In genomic region chr7:2090526-2091520, GRCh38 we compare ENCODE assay signal across 21 cellular contexts.
"Had no signal": no experiment of that assay in that cellular context is flagged by ENCODE, and none has a peak within 500 bp of the region (broad histone marks: within the 10 kb centered on the region; RNA-seq: fewer than 3 reads in every experiment).

No MANE protein-coding gene starts in this region.

- H3K9me3 Mint-ChIP-seq: activated B cell treated with CpG ODN at 0.5 μM for 24 hours; activated CD4-positive, alpha-beta T cell treated with anti-CD3 and anti-CD28 coated beads, Interleukin-2, amount 10 ng/mL, durations not matched to agents 24 days and 14 days; activated T-cell treated with anti-CD3 and anti-CD28 coated beads, Interleukin-2, amount 50 U/mL, for 24 hours; activated T-helper 1 cell treated with anti-CD3 and anti-CD28 coated beads, Interleukin-12 subunit alpha, Interleukin-12 subunit beta, Interleukin-2, Interleukin-4 antibody, amounts not matched to agents 30 ng/mL and 10 ng/mL and 1 ng/mL, durations not matched to agents 14 hours and 24 hours and 36 hours had no signal

- FAIRE-seq: K562 had no signal

- ATAC-seq: activated CD8-positive, alpha-beta memory T cell treated with anti-CD3 and anti-CD28 coated beads, Interleukin-2, amount 10 ng/mL, durations not matched to agents 7 days and 5 days; K562; PC-3 had no signal

- H3K27ac ChIP-seq: SK-N-MC had no signal

- H3K4me3 Mint-ChIP-seq: activated B cell treated with CpG ODN at 0.5 μM for 24 hours; activated CD4-positive, alpha-beta T cell treated with anti-CD3 and anti-CD28 coated beads, Interleukin-2, amount 10 ng/mL, durations not matched to agents 24 days and 14 days; activated CD8-positive, alpha-beta memory T cell treated with anti-CD3 and anti-CD28 coated beads, Interleukin-2, amount 10 ng/mL, durations not matched to agents 7 days and 5 days; activated naive CD8-positive, alpha-beta T cell; activated T-cell treated with anti-CD3 and anti-CD28 coated beads, Interleukin-2, amount 50 U/mL, for 24 hours; activated T-helper 1 cell treated with anti-CD3 and anti-CD28 coated beads, Interleukin-12 subunit alpha, Interleukin-12 subunit beta, Interleukin-2, Interleukin-4 antibody, amounts not matched to agents 30 ng/mL and 10 ng/mL and 1 ng/mL, durations not matched to agents 14 hours and 24 hours and 36 hours had no signal

- DNase-seq: activated B cell treated with CpG ODN at 0.5 μM for 24 hours; activated CD4-positive, alpha-beta T cell treated with anti-CD3 and anti-CD28 coated beads for 1 hour; activated CD4-positive, alpha-beta T cell treated with anti-CD3 and anti-CD28 coated beads, Interleukin-2, amount 10 ng/mL, durations not matched to agents 24 days and 14 days; activated CD4-positive, alpha-beta T cell treated with anti-CD3 and anti-CD28 coated beads, Interleukin-2, amount 50 U/mL, for 48 hours; activated CD8-positive, alpha-beta memory T cell treated with anti-CD3 and anti-CD28 coated beads, Interleukin-2, amount 10 ng/mL, durations not matched to agents 7 days and 5 days; activated effector memory CD4-positive, alpha-beta T cell treated with Interleukin-2 at 50 U/mL for 16 hours; activated naive CD4-positive, alpha-beta T cell; activated T-cell treated with anti-CD3 and anti-CD28 coated beads, Interleukin-2, amount 50 U/mL, for 24 hours; Karpas-422; NCI-H1105 treated with DMSO at 0.1 percent for 48 hours; NCI-H1436 treated with DMSO at 0.1 percent for 48 hours; NCI-H187; NCI-H2081; NCI-H524; PC-3; SIG-M5; T-helper 1 cell had no signal

- H3K36me3 Mint-ChIP-seq: activated CD8-positive, alpha-beta memory T cell treated with anti-CD3 and anti-CD28 coated beads, Interleukin-2, amount 10 ng/mL, durations not matched to agents 7 days and 5 days had no signal

- H3K27me3 Mint-ChIP-seq: activated B cell treated with CpG ODN at 0.5 μM for 24 hours; activated CD4-positive, alpha-beta T cell treated with anti-CD3 and anti-CD28 coated beads, Interleukin-2, amount 10 ng/mL, durations not matched to agents 24 days and 14 days; activated CD8-positive, alpha-beta memory T cell treated with anti-CD3 and anti-CD28 coated beads, Interleukin-2, amount 10 ng/mL, durations not matched to agents 7 days and 5 days; activated naive CD8-positive, alpha-beta T cell; activated T-cell treated with anti-CD3 and anti-CD28 coated beads, Interleukin-2, amount 50 U/mL, for 24 hours had no signal

- H3K4me3 ChIP-seq: K562, SK-N-MC had no signal

- H3K27ac Mint-ChIP-seq: activated B cell treated with CpG ODN at 0.5 μM for 24 hours; activated CD4-positive, alpha-beta T cell treated with anti-CD3 and anti-CD28 coated beads, Interleukin-2, amount 10 ng/mL, durations not matched to agents 24 days and 14 days; activated CD8-positive, alpha-beta memory T cell treated with anti-CD3 and anti-CD28 coated beads, Interleukin-2, amount 10 ng/mL, durations not matched to agents 7 days and 5 days; activated naive CD8-positive, alpha-beta T cell; activated T-cell treated with anti-CD3 and anti-CD28 coated beads, Interleukin-2, amount 50 U/mL, for 24 hours; activated T-helper 1 cell treated with anti-CD3 and anti-CD28 coated beads, Interleukin-12 subunit alpha, Interleukin-12 subunit beta, Interleukin-2, Interleukin-4 antibody, amounts not matched to agents 30 ng/mL and 10 ng/mL and 1 ng/mL, durations not matched to agents 14 hours and 24 hours and 36 hours had no signal
